In genomic region chr2:6237261-6237660, GRCh38 we compare ENCODE assay signal across 23 cellular contexts.
"Had no signal": no experiment of that assay in that cellular context is flagged by ENCODE, and none has a peak within 500 bp of the region (broad histone marks: within the 10 kb centered on the region; RNA-seq: fewer than 3 reads in every experiment).

No MANE protein-coding gene starts in this region.

- H3K27ac Mint-ChIP-seq: effector memory CD8-positive, alpha-beta T cell; naive thymus-derived CD8-positive, alpha-beta T cell; stimulated activated naive CD8-positive, alpha-beta T cell treated with anti-CD3 and anti-CD28 coated beads, Interleukin-15, amount 100 ng/mL, for 72 hours had no signal

- H3K4me3 Mint-ChIP-seq: effector memory CD8-positive, alpha-beta T cell; naive thymus-derived CD8-positive, alpha-beta T cell; stimulated activated naive CD8-positive, alpha-beta T cell treated with anti-CD3 and anti-CD28 coated beads, Interleukin-15, amount 100 ng/mL, for 72 hours had no signal

- H3K36me3 ChIP-seq: gastrocnemius medialis, heart left ventricle, prostate gland, right atrium auricular region, suprapubic skin, transverse colon, upper lobe of right lung, uterus had no signal

- H3K27me3 Mint-ChIP-seq: effector memory CD8-positive, alpha-beta T cell; stimulated activated naive CD8-positive, alpha-beta T cell treated with anti-CD3 and anti-CD28 coated beads, Interleukin-15, amount 100 ng/mL, for 72 hours had no signal

- H3K27me3 ChIP-seq: gastrocnemius medialis, heart left ventricle, hepatocyte, right atrium auricular region, suprapubic skin, transverse colon, upper lobe of right lung, uterus had no signal

- H3K36me3 Mint-ChIP-seq: naive thymus-derived CD8-positive, alpha-beta T cell had no signal

- DNase-seq: effector memory CD8-positive, alpha-beta T cell; foreskin fibroblast; gastrocnemius medialis; kidney; left colon; mesenchymal stem cell; naive thymus-derived CD8-positive, alpha-beta T cell; stimulated activated CD4-positive, alpha-beta T cell treated with anti-CD3 and anti-CD28 coated beads, Interleukin-12 subunit alpha, Interleukin-12 subunit beta, amount 100 ng/mL, for 4 hours; stimulated activated CD4-positive, alpha-beta T cell treated with anti-CD3 and anti-CD28 coated beads, Interleukin-1b, Interleukin-23, amount 100 ng/mL, for 48 hours; stimulated activated CD4-positive, alpha-beta T cell treated with anti-CD3 and anti-CD28 coated beads, Interleukin-4, amount 100 ng/mL, for 1 hour; stimulated activated CD8-positive, alpha-beta memory T cell treated with anti-CD3 and anti-CD28 coated beads, Interleukin-4, amount 100 ng/mL, for 48 hours; stimulated activated naive CD4-positive, alpha-beta T cell; stimulated activated naive CD8-positive, alpha-beta T cell treated with anti-CD3 and anti-CD28 coated beads, Interleukin-15, amount 100 ng/mL, for 72 hours; transverse colon; upper lobe of right lung; uterus had no signal

- H3K4me3 ChIP-seq: coronary artery, gastrocnemius medialis, heart left ventricle, hepatocyte, prostate gland, right atrium auricular region, smooth muscle cell, suprapubic skin, transverse colon, upper lobe of right lung, uterus had no signal

- H3K4me1 Mint-ChIP-seq: stimulated activated naive CD8-positive, alpha-beta T cell treated with anti-CD3 and anti-CD28 coated beads, Interleukin-15, amount 100 ng/mL, for 72 hours had no signal
